ENCODE assay signal across 15 cellular contexts in genomic region chr19:1511989-1512338, GRCh38. TPM values are rescaled to one million over a fixed set of nuclear protein-coding genes. Genes with fewer than 3 reads are reported as not detected.
DNase-seq lines count a peak whose midpoint lies in the region; ATAC-seq, FAIRE-seq and TF ChIP-seq lines count a peak whose summit lies in the region.
"Had no signal": no experiment of that assay in that cellular context is flagged by ENCODE, and none has a peak within 500 bp of the region (broad histone marks: within the 10 kb centered on the region; RNA-seq: fewer than 3 reads in every experiment).

No MANE protein-coding gene starts in this region.

- ATAC-seq in activated CD4-positive, alpha-beta T cell treated with anti-CD3 and anti-CD28 coated beads for 36 hours: no peak
- ATAC-seq in Panc1 (no peak), psoas muscle (no peak)
- ATAC-seq in effector memory CD8-positive, alpha-beta T cell (replicated peaks): no peak
- ATAC-seq: left lobe of liver had no signal

- BruUV-seq in Panc1 (replicated peaks; lab: Mats Ljungman, UMichigan): no TSS peak

- in situ Hi-C loops in Panc1 (cut with HindIII; ENCODE audit: low pct_unique_long_range_greater_than_20kb, low sequenced_read_pairs): no loop called here

- FAIRE-seq in urothelium cell line (lab: Jason Lieb, UNC) (no peak), D721Med (lab: Jason Lieb, UNC) (no peak)
- FAIRE-seq: A204.1 had no signal

- H3K36me3 ChIP-seq in Panc1 (ENCODE audit: control insufficient read depth, insufficient read depth, low read length): peaks cover 2% of the 10 kb centered on the region; the same call in 1 of the 2 replicates
- H3K36me3 ChIP-seq in psoas muscle (ENCODE audit: insufficient read depth in 1 of 2, low read depth in 1 of 2): no peaks in the 10 kb centered on the region

- H3K9me3 Mint-ChIP-seq in activated CD4-positive, alpha-beta T cell treated with anti-CD3 and anti-CD28 coated beads for 36 hours (ENCODE audit: low read depth): no peaks in the 10 kb centered on the region
- no peaks in the 10 kb centered on the region for H3K9me3 Mint-ChIP-seq in effector memory CD8-positive, alpha-beta T cell

- no peaks in the 10 kb centered on the region for H3K36me3 Mint-ChIP-seq in activated CD4-positive, alpha-beta T cell treated with anti-CD3 and anti-CD28 coated beads for 36 hours (ENCODE audit: low read depth)
- peaks cover 7% of the 10 kb centered on the region for H3K36me3 Mint-ChIP-seq in effector memory CD8-positive, alpha-beta T cell (ENCODE audit: insufficient read depth)

- no peak overlapping the region for H3K27ac ChIP-seq in Panc1 (ENCODE audit: low read length)
- peak overlapping the region; percentile 89 for H3K27ac ChIP-seq in psoas muscle

- no peaks in the 10 kb centered on the region for H3K27me3 Mint-ChIP-seq in activated CD4-positive, alpha-beta T cell treated with anti-CD3 and anti-CD28 coated beads for 36 hours
- peaks cover 9 to 25% of the 10 kb centered on the region in 2 donors for H3K27me3 Mint-ChIP-seq in effector memory CD8-positive, alpha-beta T cell

- H3K4me3 ChIP-seq in Panc1 (ENCODE audit: low read depth in 2 of 2, low read length in 2 of 2) (peak overlapping the region; percentile 63 to 74; a peak in 3 of 4 replicates), psoas muscle (peak overlapping the region; percentile 73)

- H3K27me3 ChIP-seq in Panc1 (ENCODE audit: control insufficient read depth, insufficient read depth, low read length) (no peaks in the 10 kb centered on the region), psoas muscle (ENCODE audit: insufficient read depth in 3 of 3, low read length in 2 of 3) (peaks cover 0 to 5% (median 0%) of the 10 kb centered on the region in 3 donors)

- CTCF ChIA-PET in activated CD4-positive, alpha-beta T cell treated with anti-CD3 and anti-CD28 coated beads for 36 hours (lab: Charles Lee): interaction anchor here (0.6 kb wide), 1 partner anchor 219 kb away, joined by 3 read pairs; no protein-coding TSS in a partner anchor
- CTCF ChIA-PET in Panc1 (lab: Charles Lee): no interaction called here

- intact Hi-C loops in activated CD4-positive, alpha-beta T cell treated with anti-CD3 and anti-CD28 coated beads for 36 hours (cut with DNase I, micrococcal nuclease): loop anchor here in 1 of 2 experiments (2.0 kb wide), 1 partner anchor 233 kb away; no protein-coding TSS in a partner anchor
- intact Hi-C loops in Panc1 (cut with micrococcal nuclease; ENCODE audit: unreplicated experiment) (no loop called here), psoas muscle (cut with DNase I) (loop anchor here in 1 of 2 donors (5.0 kb wide), 1 partner anchor 230 kb away; no protein-coding TSS in a partner anchor)

- H3K4me1 Mint-ChIP-seq in activated CD4-positive, alpha-beta T cell treated with anti-CD3 and anti-CD28 coated beads for 36 hours: peaks cover 12% of the 10 kb centered on the region
- H3K4me1 Mint-ChIP-seq in effector memory CD8-positive, alpha-beta T cell (ENCODE audit: low read depth in 2 of 2): peaks cover 5 to 7% of the 10 kb centered on the region in 2 donors

- POLR2A ChIA-PET in activated CD4-positive, alpha-beta T cell treated with anti-CD3 and anti-CD28 coated beads for 36 hours (lab: Charles Lee): no interaction called here
- POLR2A ChIA-PET in Panc1 (lab: Charles Lee): no interaction called here

- H3K9me3 ChIP-seq in Panc1 (ENCODE audit: control insufficient read depth, insufficient read depth, low read depth, low read length): no peaks in the 10 kb centered on the region
- H3K9me3 ChIP-seq in psoas muscle: no peaks in the 10 kb centered on the region

- WGBS in psoas muscle, 3 donors: 11 to 29% (median 13%) methylated on average over 5 of the region's 5 CpGs

- no peak overlapping the region for H3K27ac Mint-ChIP-seq in activated CD4-positive, alpha-beta T cell treated with anti-CD3 and anti-CD28 coated beads for 36 hours
- H3K27ac Mint-ChIP-seq in effector memory CD8-positive, alpha-beta T cell: no peak overlapping the region

- H3K4me1 ChIP-seq in Panc1 (ENCODE audit: control insufficient read depth, insufficient read depth, low read length) (no peaks in the 10 kb centered on the region), psoas muscle (peaks cover 11% of the 10 kb centered on the region)

- TF ChIP-seq CTCF in Panc1 (IDR thresholded peaks at IDR 0.05) (no peak), psoas muscle (IDR thresholded peaks at IDR 0.05) (no peak), D721Med (IDR thresholded peaks at IDR 0.05; ENCODE audit: insufficient read depth, missing control alignments) (no peak)

- H3K4me3 Mint-ChIP-seq in activated CD4-positive, alpha-beta T cell treated with anti-CD3 and anti-CD28 coated beads for 36 hours: peak overlapping the region; percentile 70
- H3K4me3 Mint-ChIP-seq in effector memory CD8-positive, alpha-beta T cell: peak overlapping the region; percentile 66 to 74

- no peak for DNase-seq in activated CD4-positive, alpha-beta T cell treated with anti-CD3 and anti-CD28 coated beads for 36 hours
- no peak for DNase-seq in activated CD4-positive, alpha-beta T cell treated with anti-CD3 and anti-CD28 coated beads, Interleukin-2, amount 50 U/mL, for 1 hour
- DNase-seq in Panc1 (ENCODE audit: low read depth, low spot score): no peak
- DNase-seq in effector memory CD8-positive, alpha-beta T cell: no peak
- no peak for DNase-seq in psoas muscle
- no peak for DNase-seq in urothelium cell line (ENCODE audit: low spot score)
- no peak for DNase-seq in NCI-H2196 treated with DMSO at 0.1 percent for 48 hours (lab: John Stamatoyannopoulos, UW; ENCODE audit: unreplicated experiment)
- DNase-seq in D721Med (ENCODE audit: insufficient read length, low spot score): no peak
- DNase-seq: activated effector memory CD4-positive, alpha-beta T cell treated with Interleukin-2 at 50 U/mL for 16 hours; cortex of kidney; DMS79; stimulated activated naive CD4-positive, alpha-beta T cell treated with Interleukin-2 at 50 U/mL for 16 hours had no signal

RNA-seq across cellular contexts. Expression of gene ADAMTSL5, which starts 0.9 kb away (rescaled TPM):
- total RNA-seq in activated CD4-positive, alpha-beta T cell treated with anti-CD3 and anti-CD28 coated beads for 36 hours: 1 to 10 TPM; 2.5 to 3.8 TPM
- total RNA-seq in Panc1 (2021; ENCODE audit: unreplicated experiment) (20.6 TPM), psoas muscle (10 to 100 TPM in 3 of 4 donors, 1 to 10 TPM in 1; 8.1 to 20.1 (median 14.1) TPM)
- 36.6 TPM for polyA plus RNA-seq in Panc1 (2012; ENCODE audit: insufficient read length)
- 10 to 100 TPM in 1 of 3 donors, 1 to 10 TPM in 2; 3.9 to 12.6 (median 9.7) TPM for polyA plus RNA-seq in psoas muscle

RNA-seq across cellular contexts. Expression of gene PLK5, which starts 11.9 kb away (rescaled TPM):
- total RNA-seq in activated CD4-positive, alpha-beta T cell treated with anti-CD3 and anti-CD28 coated beads for 36 hours: not detected
- total RNA-seq in Panc1 (2021; ENCODE audit: unreplicated experiment): not detected
- not detected for polyA plus RNA-seq in Panc1 (2012; ENCODE audit: insufficient read length)
- not detected for total RNA-seq in psoas muscle
- under 1 TPM in 2 of 3 donors, not detected in 1; 0.03 to 0.35 TPM for polyA plus RNA-seq in psoas muscle
- total RNA-seq: left lobe of liver, omental fat pad had no signal

RNA-seq across cellular contexts. Expression of gene REEP6, which starts 21.0 kb away (rescaled TPM):
- 1 to 10 TPM; 2.1 to 2.7 TPM for total RNA-seq in activated CD4-positive, alpha-beta T cell treated with anti-CD3 and anti-CD28 coated beads for 36 hours
- total RNA-seq in Panc1 (2021; ENCODE audit: unreplicated experiment) (9.2 TPM), psoas muscle (1 to 10 TPM in 3 of 4 donors, under 1 TPM in 1; 0.23 to 2.0 (median 1.4) TPM)
- 15.8 TPM for polyA plus RNA-seq in Panc1 (2012; ENCODE audit: insufficient read length)
- 1 to 10 TPM in 1 of 3 donors, under 1 TPM in 2; 0.55 to 1.5 (median 0.78) TPM for polyA plus RNA-seq in psoas muscle

RNA-seq across cellular contexts. Expression of gene PCSK4, which starts 21.8 kb away (rescaled TPM):
- 1 to 10 TPM; 1.8 to 3.9 TPM for total RNA-seq in activated CD4-positive, alpha-beta T cell treated with anti-CD3 and anti-CD28 coated beads for 36 hours
- total RNA-seq in Panc1 (2021; ENCODE audit: unreplicated experiment) (9.9 TPM), psoas muscle (1 to 10 TPM in 1 of 4 donors, under 1 TPM in 3; 0.57 to 1.5 (median 0.93) TPM)
- polyA plus RNA-seq in Panc1 (2012; ENCODE audit: insufficient read length): 13.5 TPM
- 1 to 10 TPM in 1 of 3 donors, under 1 TPM in 2; 0.74 to 1.3 (median 0.84) TPM for polyA plus RNA-seq in psoas muscle

RNA-seq across cellular contexts. Expression of gene C19orf25, which starts 32.9 kb away (rescaled TPM):
- total RNA-seq in activated CD4-positive, alpha-beta T cell treated with anti-CD3 and anti-CD28 coated beads for 36 hours: 10 to 100 TPM; 19.9 to 26.9 TPM
- total RNA-seq in Panc1 (2021; ENCODE audit: unreplicated experiment) (34.7 TPM), psoas muscle (10 to 100 TPM in 3 of 4 donors, 1 to 10 TPM in 1; 8.1 to 20.1 (median 14.7) TPM)
- 31.1 TPM for polyA plus RNA-seq in Panc1 (2012; ENCODE audit: insufficient read length)
- 10 to 100 TPM; 19.9 to 45.0 (median 30.4) TPM for polyA plus RNA-seq in psoas muscle
